Comparison of ENCODE assay signal across 9 cellular contexts in the genomic region with DNA sequence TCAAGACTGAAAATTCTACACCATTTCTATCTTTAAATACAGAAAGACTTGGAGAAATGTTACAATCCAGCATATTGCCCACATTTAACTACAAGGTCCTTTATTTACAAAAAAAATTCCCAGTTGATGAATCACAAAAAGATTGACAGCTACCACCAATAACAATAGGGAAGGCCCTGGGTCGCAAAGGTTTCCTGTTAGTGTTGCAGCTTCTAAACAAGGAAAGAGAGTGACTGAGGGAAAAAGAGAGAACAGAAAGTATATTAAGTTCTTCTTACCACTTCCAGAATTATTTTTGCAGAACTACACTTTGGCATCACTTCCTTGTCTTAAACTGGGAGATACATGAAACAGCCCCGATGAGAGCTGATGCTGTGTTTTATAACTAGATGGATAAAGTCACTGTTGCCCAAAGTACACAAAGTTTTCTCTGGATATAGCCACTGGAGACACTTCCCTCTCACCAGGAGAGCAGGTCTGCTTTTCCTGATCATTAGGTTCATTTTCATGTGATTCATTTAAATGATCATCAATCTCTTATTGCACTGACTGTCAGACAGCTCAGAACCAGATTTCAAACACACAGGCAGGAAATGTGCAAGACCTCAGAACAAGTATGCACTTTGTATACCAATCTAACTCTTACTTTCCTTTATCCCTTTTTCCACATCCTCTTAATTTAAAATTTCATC. TPM values are rescaled to one million over a fixed set of nuclear protein-coding genes. Genes with fewer than 3 reads are reported as not detected.
DNase-seq lines count a peak whose midpoint lies in the region; ATAC-seq and TF ChIP-seq lines count a peak whose summit lies in the region.
"Had no signal": no experiment of that assay in that cellular context is flagged by ENCODE, and none has a peak within 500 bp of the region (broad histone marks: within the 10 kb centered on the region; RNA-seq: fewer than 3 reads in every experiment).

No MANE protein-coding gene starts in this region.

- H4K20me1 ChIP-seq in SK-N-SH (ENCODE audit: insufficient read depth), result no peaks in the 10 kb centered on the region

- intact Hi-C loops in heart left ventricle (cut with DNase I) (no loop called here), left ventricle myocardium superior (cut with micrococcal nuclease) (no loop called here), vagina (cut with DNase I) (no loop called here)

- peak overlapping the region; percentile 36; the same call in 1 of the 2 replicates for H3K4me2 ChIP-seq in SK-N-SH

- 52 to 65% (median 55%) methylated on average over 2 of the region's 2 CpGs for WGBS in heart left ventricle, 4 donors
- WGBS in SK-N-SH (ENCODE audit: low lambda C conversion rate), result 62% methylated on average over 2 of the region's 2 CpGs

- no peak overlapping the region for H3K9ac ChIP-seq in SK-N-SH

- peak overlapping the region in 1 of 12 donors; percentile 78 for H3K27ac ChIP-seq in heart left ventricle
- peak overlapping the region in 1 of 2 donors; percentile 2 for H3K27ac ChIP-seq in right atrium auricular region
- H3K27ac ChIP-seq in SK-N-SH (ENCODE audit: low read depth in 2 of 2, low read length in 1 of 2), result peak overlapping the region in 1 of 2 experiments; percentile 76; a peak in 3 of 4 replicates
- H3K27ac ChIP-seq in vagina, result peak overlapping the region; percentile 20
- H3K27ac ChIP-seq: thoracic aorta had no signal

- H3K36me3 ChIP-seq in heart left ventricle, result peaks cover 0 to 9% (median 0%) of the 10 kb centered on the region in 9 donors
- H3K36me3 ChIP-seq in right atrium auricular region, result peaks cover 8% of the 10 kb centered on the region
- H3K36me3 ChIP-seq in SK-N-SH (replicated peaks in 1 of 2; ENCODE audit: control insufficient read depth in 1 of 2, insufficient read depth in 2 of 2, low read length in 1 of 2), result peaks cover 17 to 22% of the 10 kb centered on the region in 2 experiments
- H3K36me3 ChIP-seq in vagina, result no peaks in the 10 kb centered on the region
- H3K36me3 ChIP-seq: thoracic aorta had no signal

- H3K9me3 ChIP-seq in heart left ventricle (no peaks in the 10 kb centered on the region), right atrium auricular region (no peaks in the 10 kb centered on the region), SK-N-SH (no peaks in the 10 kb centered on the region), vagina (no peaks in the 10 kb centered on the region), T-helper 17 cell (ENCODE audit: control insufficient read depth, low read length, poor library complexity, severe bottlenecking) (no peaks in the 10 kb centered on the region)
- H3K9me3 ChIP-seq: thoracic aorta had no signal

- ATAC-seq in heart left ventricle (peak in 3 of 4 donors; percentile 24 to 49 (median 47)), left ventricle myocardium superior (peak; percentile 63), T-helper 17 cell (no peak)

- no peaks in the 10 kb centered on the region for H3K9me2 ChIP-seq in SK-N-SH

- H3K27me3 ChIP-seq in heart left ventricle, result no peaks in the 10 kb centered on the region
- no peaks in the 10 kb centered on the region for H3K27me3 ChIP-seq in right atrium auricular region
- no peaks in the 10 kb centered on the region for H3K27me3 ChIP-seq in SK-N-SH (ENCODE audit: insufficient read depth)
- no peaks in the 10 kb centered on the region for H3K27me3 ChIP-seq in vagina

- TF ChIP-seq CTCF in heart left ventricle (IDR thresholded peaks at IDR 0.05) (no peak), right atrium auricular region (IDR thresholded peaks at IDR 0.05) (no peak), SK-N-SH (IDR thresholded peaks at IDR 0.05) (no peak), vagina (IDR thresholded peaks at IDR 0.05) (no peak)

- no peaks in the 10 kb centered on the region for H3K4me1 Mint-ChIP-seq in T-helper 17 cell

- H3K4me3 ChIP-seq in heart left ventricle, result no peak overlapping the region
- H3K4me3 ChIP-seq in right atrium auricular region, result no peak overlapping the region
- H3K4me3 ChIP-seq in SK-N-SH (ENCODE audit: low read depth in 2 of 2, low read length in 1 of 2), result no peak overlapping the region
- no peak overlapping the region for H3K4me3 ChIP-seq in vagina
- H3K4me3 ChIP-seq: thoracic aorta had no signal

- H3K4me1 ChIP-seq in heart left ventricle (peaks cover 0 to 52% (median 0%) of the 10 kb centered on the region in 12 donors), right atrium auricular region (no peaks in the 10 kb centered on the region), SK-N-SH (ENCODE audit: control insufficient read depth in 1 of 2, insufficient read depth in 2 of 2, low read depth in 1 of 2, low read length in 1 of 2) (peaks cover 0 to 12% of the 10 kb centered on the region in 2 experiments; a peak in 2 of 4 replicates), vagina (peaks cover 18% of the 10 kb centered on the region)

- H3K27me3 Mint-ChIP-seq in T-helper 17 cell, result peaks cover 15% of the 10 kb centered on the region

- no peaks in the 10 kb centered on the region for H3K36me3 Mint-ChIP-seq in T-helper 17 cell (ENCODE audit: low read depth)

- no peak overlapping the region for H3K27ac Mint-ChIP-seq in T-helper 17 cell

- no peak for TF ChIP-seq RAD21 in SK-N-SH (IDR thresholded peaks at IDR 0.05; ENCODE audit: low read length)

- peaks cover 11% of the 10 kb centered on the region for H3F3A ChIP-seq in SK-N-SH (replicated peaks; ENCODE audit: insufficient read depth)

- no peak overlapping the region for H3K4me3 Mint-ChIP-seq in T-helper 17 cell

- H3K79me2 ChIP-seq in SK-N-SH (ENCODE audit: insufficient read depth), result no peaks in the 10 kb centered on the region

- TF ChIP-seq POLR2A in heart left ventricle (IDR thresholded peaks at IDR 0.05), result no peak
- TF ChIP-seq POLR2A in vagina (IDR thresholded peaks at IDR 0.05), result no peak

- no peak overlapping the region for H2AFZ ChIP-seq in SK-N-SH (ENCODE audit: low read depth)

- POLR2A ChIA-PET in SK-N-SH (lab: Yijun Ruan, JAX), result no interaction called here

- DNase-seq in heart left ventricle (no peak), right atrium auricular region (ENCODE audit: low spot score) (no peak), SK-N-SH (no peak), left ventricle myocardium superior (no peak), vagina (ENCODE audit: extremely low spot score in 2 of 2) (no peak), T-helper 17 cell (no peak), GF-D8 (lab: John Stamatoyannopoulos, UW) (no peak), NCI-H1930 (lab: John Stamatoyannopoulos, UW) (no peak)

- no peak for TF ChIP-seq EP300 in SK-N-SH (IDR thresholded peaks at IDR 0.05; ENCODE audit: borderline replicate concordance in 1 of 2, low read depth in 1 of 2, low read length in 1 of 2)

- CTCF ChIA-PET in SK-N-SH (lab: Yijun Ruan, JAX), result no interaction called here

TF ChIP-seq in SK-N-SH, 30 proteins besides CTCF, POLR2A, EP300 and RAD21:
- TF ChIP-seq JUND (IDR thresholded peaks at IDR 0.05), result peak; percentile 29; the same call in 1 of the 2 replicates
- TF ChIP-seq, protein P1, sequence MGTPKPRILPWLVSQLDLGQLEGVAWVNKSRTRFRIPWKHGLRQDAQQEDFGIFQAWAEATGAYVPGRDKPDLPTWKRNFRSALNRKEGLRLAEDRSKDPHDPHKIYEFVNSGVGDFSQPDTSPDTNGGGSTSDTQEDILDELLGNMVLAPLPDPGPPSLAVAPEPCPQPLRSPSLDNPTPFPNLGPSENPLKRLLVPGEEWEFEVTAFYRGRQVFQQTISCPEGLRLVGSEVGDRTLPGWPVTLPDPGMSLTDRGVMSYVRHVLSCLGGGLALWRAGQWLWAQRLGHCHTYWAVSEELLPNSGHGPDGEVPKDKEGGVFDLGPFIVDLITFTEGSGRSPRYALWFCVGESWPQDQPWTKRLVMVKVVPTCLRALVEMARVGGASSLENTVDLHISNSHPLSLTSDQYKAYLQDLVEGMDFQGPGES (IDR thresholded peaks at IDR 0.05; ENCODE audit: low read depth, low read length), result no peak
- TF ChIP-seq GABPA (IDR thresholded peaks at IDR 0.05; ENCODE audit: low read depth), result no peak
- TF ChIP-seq, protein P2, sequence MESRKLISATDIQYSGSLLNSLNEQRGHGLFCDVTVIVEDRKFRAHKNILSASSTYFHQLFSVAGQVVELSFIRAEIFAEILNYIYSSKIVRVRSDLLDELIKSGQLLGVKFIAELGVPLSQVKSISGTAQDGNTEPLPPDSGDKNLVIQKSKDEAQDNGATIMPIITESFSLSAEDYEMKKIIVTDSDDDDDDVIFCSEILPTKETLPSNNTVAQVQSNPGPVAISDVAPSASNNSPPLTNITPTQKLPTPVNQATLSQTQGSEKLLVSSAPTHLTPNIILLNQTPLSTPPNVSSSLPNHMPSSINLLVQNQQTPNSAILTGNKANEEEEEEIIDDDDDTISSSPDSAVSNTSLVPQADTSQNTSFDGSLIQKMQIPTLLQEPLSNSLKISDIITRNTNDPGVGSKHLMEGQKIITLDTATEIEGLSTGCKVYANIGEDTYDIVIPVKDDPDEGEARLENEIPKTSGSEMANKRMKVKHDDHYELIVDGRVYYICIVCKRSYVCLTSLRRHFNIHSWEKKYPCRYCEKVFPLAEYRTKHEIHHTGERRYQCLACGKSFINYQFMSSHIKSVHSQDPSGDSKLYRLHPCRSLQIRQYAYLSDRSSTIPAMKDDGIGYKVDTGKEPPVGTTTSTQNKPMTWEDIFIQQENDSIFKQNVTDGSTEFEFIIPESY (IDR thresholded peaks at IDR 0.05; ENCODE audit: borderline replicate concordance, low read depth), result no peak
- no peak for TF ChIP-seq SIN3A (IDR thresholded peaks at IDR 0.05; ENCODE audit: borderline replicate concordance, low read depth, low read length)
- TF ChIP-seq FOXJ3 (CRISPR knock-in tag; IDR thresholded peaks at IDR 0.05), result no peak
- TF ChIP-seq NFIC (IDR thresholded peaks at IDR 0.05; ENCODE audit: borderline replicate concordance), result no peak
- TF ChIP-seq, protein P3, sequence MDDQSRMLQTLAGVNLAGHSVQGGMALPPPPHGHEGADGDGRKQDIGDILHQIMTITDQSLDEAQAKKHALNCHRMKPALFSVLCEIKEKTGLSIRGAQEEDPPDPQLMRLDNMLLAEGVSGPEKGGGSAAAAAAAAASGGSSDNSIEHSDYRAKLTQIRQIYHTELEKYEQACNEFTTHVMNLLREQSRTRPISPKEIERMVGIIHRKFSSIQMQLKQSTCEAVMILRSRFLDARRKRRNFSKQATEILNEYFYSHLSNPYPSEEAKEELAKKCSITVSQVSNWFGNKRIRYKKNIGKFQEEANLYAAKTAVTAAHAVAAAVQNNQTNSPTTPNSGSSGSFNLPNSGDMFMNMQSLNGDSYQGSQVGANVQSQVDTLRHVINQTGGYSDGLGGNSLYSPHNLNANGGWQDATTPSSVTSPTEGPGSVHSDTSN (IDR thresholded peaks at IDR 0.05), result peak; percentile 66
- TF ChIP-seq FOSL2 (IDR thresholded peaks at IDR 0.05; ENCODE audit: borderline replicate concordance, low read depth), result peak; percentile 17; the same call in 1 of the 2 replicates

RNA-seq across cellular contexts. Expression of a gene that starts 57.0 kb away (rescaled TPM):
- total RNA-seq in heart left ventricle, result 10 to 100 TPM in 2 of 9 donors, 1 to 10 TPM in 7; 1.3 to 16.5 (median 3.4) TPM
- polyA plus RNA-seq in heart left ventricle, result 1 to 10 TPM; 1.2 to 1.3 TPM
- 1 to 10 TPM; 3.2 to 4.8 TPM for total RNA-seq in right atrium auricular region
- 5.2 and 6.6 TPM in 2 replicates for polyA plus RNA-seq in SK-N-SH (2012; rRNA removed)
- 4.5 and 6.3 TPM in 2 replicates for polyA plus RNA-seq in SK-N-SH (2012; cell fraction: cytosol; rRNA removed)
- polyA plus RNA-seq in SK-N-SH (2012; cell fraction: nucleus; rRNA removed), result 18.8 and 38.6 TPM in 2 replicates
- total RNA-seq in left ventricle myocardium superior, result 5.0 TPM
- 7.4 TPM for total RNA-seq in vagina
- total RNA-seq in T-helper 17 cell, result 1 to 10 TPM; 2.4 to 2.7 TPM
